9 cellular contexts compared by ENCODE assay signal in genomic region chr12:1795785-1796514, GRCh38. TPM values are rescaled to one million over a fixed set of nuclear protein-coding genes. Genes with fewer than 3 reads are reported as not detected.
DNase-seq lines count a peak whose midpoint lies in the region; ATAC-seq, FAIRE-seq and TF ChIP-seq lines count a peak whose summit lies in the region.
"Had no signal": no experiment of that assay in that cellular context is flagged by ENCODE, and none has a peak within 500 bp of the region (broad histone marks: within the 10 kb centered on the region; RNA-seq: fewer than 3 reads in every experiment).

No MANE protein-coding gene starts in this region.

- DNase-seq in AG08395 (ENCODE audit: low spot score): peak; percentile 95
- DNase-seq in NCI-H2171 treated with DMSO at 0.1 percent for 48 hours (lab: John Stamatoyannopoulos, UW): peak; percentile 98
- peak; percentile 96 for DNase-seq in activated B cell treated with CpG ODN at 0.5 μM for 24 hours
- DNase-seq in cardiac fibroblast (ENCODE audit: low read depth in 2 of 2): peak; percentile 89 to 93
- DNase-seq in keratinocyte (ENCODE audit: low read depth, low spot score): peak; percentile 41
- DNase-seq in stimulated activated CD4-positive, alpha-beta T cell treated with anti-CD3 and anti-CD28 coated beads, Interleukin-15, amount 100 ng/mL, for 1 hour (ENCODE audit: low read depth in 1 of 2, low spot score in 1 of 2): peak; percentile 91 to 92

- TF ChIP-seq POLR2A in GM18526 (IDR thresholded peaks at IDR 0.05; ENCODE audit: extremely low read depth, insufficient read length): peak; percentile 90

- no peaks in the 10 kb centered on the region for H3K27me3 Mint-ChIP-seq in activated B cell treated with CpG ODN at 0.5 μM for 24 hours

- POLR2A ChIA-PET in activated B cell treated with CpG ODN at 0.5 μM for 24 hours (lab: Charles Lee): interaction anchor here (0.6 to 3.2 kb wide), 8 partner anchors 104 to 146 kb away, joined by 3 to 48 read pairs (median 4); no protein-coding TSS in a partner anchor

- H3K4me1 ChIP-seq in keratinocyte (ENCODE audit: control insufficient read depth, extremely low read depth, insufficient read depth, low read length): peaks cover 8% of the 10 kb centered on the region

- H3K9me3 ChIP-seq in keratinocyte (ENCODE audit: control insufficient read depth, low read depth, low read length): no peaks in the 10 kb centered on the region

- intact Hi-C loops in activated B cell treated with CpG ODN at 0.5 μM for 24 hours (cut with micrococcal nuclease): loop anchor here (1.0 to 5.0 kb wide), 7 partner anchors 8 to 1407 kb away; partner anchors contain the start of genes DCP1B and KDM5A

- CTCF ChIA-PET in activated B cell treated with CpG ODN at 0.5 μM for 24 hours (lab: Charles Lee): interaction anchor here (0.9 to 10.4 kb wide), 6 partner anchors 129 to 988 kb away, joined by 3 to 257 read pairs (median 4); no protein-coding TSS in a partner anchor

- dilution Hi-C loops in keratinocyte (cut with MboI; ENCODE audit: extremely low pct_ligation_motif_present, low sequenced_read_pairs): no loop called here

- H3K4me3 ChIP-seq in cardiac fibroblast (replicated peaks in 1 of 2; ENCODE audit: low read depth in 2 of 2, low read length in 2 of 2): peak overlapping the region; percentile 41 to 51
- peak overlapping the region; percentile 39 to 77 (median 62) for H3K4me3 ChIP-seq in keratinocyte (ENCODE audit: control insufficient read depth in 2 of 3, extremely low read depth in 1 of 3, insufficient read depth in 2 of 3, low read depth in 1 of 3, low read length in 3 of 3)

- H3K9me3 Mint-ChIP-seq in activated B cell treated with CpG ODN at 0.5 μM for 24 hours: no peaks in the 10 kb centered on the region

- TF ChIP-seq CTCF in activated B cell treated with CpG ODN at 0.5 μM for 24 hours (IDR thresholded peaks at IDR 0.05): peak; percentile 79
- peak; percentile 42 for TF ChIP-seq CTCF in cardiac fibroblast (IDR thresholded peaks at IDR 0.05; ENCODE audit: low read depth, low read length)
- TF ChIP-seq CTCF in keratinocyte (optimal IDR thresholded peaks at IDR 0.05 in 1 of 3, IDR thresholded peaks at IDR 0.05 in 1 of 3, conservative IDR thresholded peaks at IDR 0.05 in 1 of 3; ENCODE audit: extremely low read depth in 1 of 3, insufficient read depth in 2 of 3, low read length in 3 of 3): peak; percentile 73 to 92 (median 81)

- peak overlapping the region; percentile 90 for H3K4me2 ChIP-seq in keratinocyte (ENCODE audit: control insufficient read depth, extremely low read depth, insufficient read depth, low read depth, low read length)

- H3K9ac ChIP-seq in keratinocyte (ENCODE audit: control insufficient read depth, extremely low read depth, insufficient read depth, low read length): peak overlapping the region; percentile 62

- H3K36me3 Mint-ChIP-seq in activated B cell treated with CpG ODN at 0.5 μM for 24 hours (ENCODE audit: low read depth): no peaks in the 10 kb centered on the region

- peak overlapping the region; percentile 90 for H3K4me3 Mint-ChIP-seq in activated B cell treated with CpG ODN at 0.5 μM for 24 hours

- H2AFZ ChIP-seq in keratinocyte (ENCODE audit: control insufficient read depth, low read length): peak overlapping the region; percentile 86

- H3K27ac Mint-ChIP-seq in activated B cell treated with CpG ODN at 0.5 μM for 24 hours: peak overlapping the region; percentile 84

- no peaks in the 10 kb centered on the region for H3K27me3 ChIP-seq in keratinocyte (ENCODE audit: control insufficient read depth, extremely low read depth, insufficient read depth, low read length)

- H3K4me1 Mint-ChIP-seq in activated B cell treated with CpG ODN at 0.5 μM for 24 hours: peaks cover 31% of the 10 kb centered on the region

- no peaks in the 10 kb centered on the region for H4K20me1 ChIP-seq in keratinocyte (ENCODE audit: control insufficient read depth, extremely low read depth, insufficient read depth, low read length)

- ATAC-seq in HG03045 (IDR thresholded peaks at IDR 0.05; ENCODE audit: unreplicated experiment) (peak; percentile 87), activated B cell treated with CpG ODN at 0.5 μM for 24 hours (ENCODE audit: low read depth) (peak; percentile 91)

- H3K79me2 ChIP-seq in keratinocyte (ENCODE audit: control insufficient read depth, insufficient read depth, low read length): no peaks in the 10 kb centered on the region

- no peak overlapping the region for H3K27ac ChIP-seq in keratinocyte (ENCODE audit: control insufficient read depth, insufficient read depth, low read length)

- no peak for FAIRE-seq in keratinocyte (lab: Jason Lieb, UNC)

- H3K36me3 ChIP-seq in keratinocyte (ENCODE audit: control insufficient read depth in 2 of 2, extremely low read depth in 1 of 2, insufficient read depth in 2 of 2, low read length in 2 of 2): peaks cover 0 to 6% of the 10 kb centered on the region in 2 experiments

- no peaks in the 10 kb centered on the region for H3K9me1 ChIP-seq in keratinocyte (ENCODE audit: control insufficient read depth, extremely low read depth, insufficient read depth, low read length)

RNA-seq across cellular contexts. Expression of gene LRTM2, which starts 24.4 kb away (rescaled TPM):
- not detected in 2 replicates for total RNA-seq in activated B cell treated with CpG ODN at 0.5 μM for 24 hours
- polyA plus RNA-seq in keratinocyte: not detected in 3 replicates
- polyA plus RNA-seq in keratinocyte (2011; ENCODE audit: low read depth): not detected
- not detected in 2 replicates for polyA plus RNA-seq in keratinocyte (2011; cell fraction: cytosol; rRNA removed)
- not detected in 2 replicates for polyA plus RNA-seq in keratinocyte (2011; cell fraction: nucleus; rRNA removed)
- not detected in 2 replicates for polyA plus RNA-seq in keratinocyte (2012; ENCODE audit: low replicate concordance)
- polyA minus RNA-seq in keratinocyte: not detected in 3 replicates
- polyA minus RNA-seq in keratinocyte (2011; cell fraction: cytosol; rRNA and poly(A)+ RNA removed): not detected
- not detected in 2 replicates for polyA minus RNA-seq in keratinocyte (2011; cell fraction: nucleus; rRNA and poly(A)+ RNA removed)
- total RNA-seq: T-helper 1 cell treated with Interleukin-12 subunit alpha and Interleukin-12 subunit beta and Interleukin-4 antibody, amounts not matched to agents 30 ng/mL and 1 ng/mL, for 36 hours had no signal

Comparison
In these comparisons a context has a peak if more than half of its experiments do, and no peak if none do; other contexts are left out.
1. DNase-seq: peak in every context shown above with its lines; median percentile 98 in NCI-H2171 treated with DMSO at 0.1 percent for 48 hours; 96 in activated B cell treated with CpG ODN at 0.5 μM for 24 hours; 95 in AG08395; 92 in stimulated activated CD4-positive, alpha-beta T cell treated with anti-CD3 and anti-CD28 coated beads, Interleukin-15, amount 100 ng/mL, for 1 hour; 91 in cardiac fibroblast; 41 in keratinocyte.